In the genomic region with DNA sequence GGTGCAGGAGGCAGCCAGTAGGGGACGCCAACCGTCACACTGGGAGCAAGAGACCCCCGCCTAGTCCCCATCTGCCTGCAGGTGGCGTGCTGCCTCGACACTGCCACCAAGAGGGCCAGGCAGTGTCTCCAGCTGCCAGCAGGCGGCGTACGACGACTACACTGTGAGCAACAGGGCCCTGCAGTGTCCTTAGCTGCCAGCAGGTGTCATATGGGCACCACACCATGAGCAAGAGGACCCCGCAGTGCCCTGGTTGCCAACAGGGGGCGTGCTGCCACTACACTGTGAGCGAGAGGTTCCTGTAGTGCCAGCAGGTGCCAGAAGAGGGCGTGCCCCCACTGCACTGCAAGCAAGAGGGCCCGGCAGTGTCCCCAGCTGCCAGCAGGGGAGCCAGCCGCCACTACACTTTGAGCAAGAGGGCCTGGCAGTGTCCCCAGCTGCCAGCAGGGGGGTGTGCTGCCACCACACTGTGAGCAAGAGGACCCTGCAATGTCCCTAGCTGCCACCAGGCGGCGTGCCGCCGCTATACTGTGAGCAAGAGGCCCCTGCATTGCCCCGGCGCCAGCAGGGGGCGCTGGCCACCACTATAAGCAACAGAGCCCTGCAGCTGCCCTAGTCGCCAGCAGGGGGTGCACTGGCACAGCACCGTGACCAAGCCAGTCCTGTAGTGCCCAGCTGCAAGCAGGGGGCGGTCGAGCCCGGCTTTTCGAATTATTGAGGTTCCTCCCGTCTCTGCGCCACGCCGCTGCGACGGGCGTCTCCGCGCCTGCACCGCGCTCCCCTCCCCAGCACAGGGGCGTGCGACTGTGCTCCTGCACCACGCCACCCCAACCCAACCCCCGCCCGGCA, we compare ENCODE assay signal across 8 cellular contexts. TPM values are rescaled to one million over a fixed set of nuclear protein-coding genes. Genes with fewer than 3 reads are reported as not detected.
DNase-seq lines count a peak whose midpoint lies in the region; TF ChIP-seq lines count a peak whose summit lies in the region.
"Not testable (repeated sequence)": the region's sequence is repeated elsewhere in the genome, so short reads cannot be mapped to it uniquely, and the experiment has no call there.

No MANE protein-coding gene starts in this region.

- H3K4me1 Mint-ChIP-seq in activated T-helper 1 cell treated with anti-CD3 and anti-CD28 coated beads, Interleukin-12 subunit alpha, Interleukin-12 subunit beta, Interleukin-2, Interleukin-4 antibody, amounts not matched to agents 30 ng/mL and 10 ng/mL and 1 ng/mL, durations not matched to agents 14 hours and 24 hours and 36 hours (ENCODE audit: low read depth): not testable (repeated sequence)

- not testable (repeated sequence) for TF ChIP-seq EP300 in suprapubic skin (IDR thresholded peaks at IDR 0.05)

- peak; percentile 95 for TF ChIP-seq CTCF in GM10248 (IDR thresholded peaks at IDR 0.05; ENCODE audit: control extremely low read depth, extremely low read depth, low read depth, missing control alignments)
- peak; percentile 61 for TF ChIP-seq CTCF in fibroblast of villous mesenchyme (IDR thresholded peaks at IDR 0.05; ENCODE audit: insufficient read depth, low read depth, low read length)
- peak; percentile 32 to 80 for TF ChIP-seq CTCF in suprapubic skin (IDR thresholded peaks at IDR 0.05)

- H3K9me3 Mint-ChIP-seq in activated T-helper 1 cell treated with anti-CD3 and anti-CD28 coated beads, Interleukin-12 subunit alpha, Interleukin-12 subunit beta, Interleukin-2, Interleukin-4 antibody, amounts not matched to agents 30 ng/mL and 10 ng/mL and 1 ng/mL, durations not matched to agents 14 hours and 24 hours and 36 hours: not testable (repeated sequence)

- H3K36me3 ChIP-seq in suprapubic skin: not testable (repeated sequence)

- DNase-seq in GM10248 (ENCODE audit: extremely low spot score): peak; percentile 78
- DNase-seq in H4 (ENCODE audit: low spot score): peak; percentile 28
- peak; percentile 37 for DNase-seq in LHCN-M2 (ENCODE audit: low read depth)
- peak; percentile 86 for DNase-seq in SHP77 treated with DMSO at 0.1 percent for 48 hours (lab: John Stamatoyannopoulos, UW)
- peak; percentile 87 for DNase-seq in activated T-helper 1 cell treated with anti-CD3 and anti-CD28 coated beads, Interleukin-12 subunit alpha, Interleukin-12 subunit beta, Interleukin-2, Interleukin-4 antibody, amounts not matched to agents 30 ng/mL and 10 ng/mL and 1 ng/mL, durations not matched to agents 14 hours and 24 hours and 36 hours (ENCODE audit: low spot score)
- DNase-seq in fibroblast of villous mesenchyme (ENCODE audit: low read depth): peak; percentile 30
- peak; percentile 77 for DNase-seq in occipital lobe (lab: John Stamatoyannopoulos, UW)
- peak in 1 of 2 donors; percentile 77 for DNase-seq in suprapubic skin (ENCODE audit: low spot score in 2 of 2)

- H3K27ac ChIP-seq in suprapubic skin: not testable (repeated sequence)

- H3K4me3 Mint-ChIP-seq in activated T-helper 1 cell treated with anti-CD3 and anti-CD28 coated beads, Interleukin-12 subunit alpha, Interleukin-12 subunit beta, Interleukin-2, Interleukin-4 antibody, amounts not matched to agents 30 ng/mL and 10 ng/mL and 1 ng/mL, durations not matched to agents 14 hours and 24 hours and 36 hours: not testable (repeated sequence)

- 90% methylated on average over 28 of the region's 44 CpGs for WGBS in suprapubic skin

- not testable (repeated sequence) for H3K27me3 Mint-ChIP-seq in activated T-helper 1 cell treated with anti-CD3 and anti-CD28 coated beads, Interleukin-12 subunit alpha, Interleukin-12 subunit beta, Interleukin-2, Interleukin-4 antibody, amounts not matched to agents 30 ng/mL and 10 ng/mL and 1 ng/mL, durations not matched to agents 14 hours and 24 hours and 36 hours (ENCODE audit: insufficient read depth)

- TF ChIP-seq POLR2A in suprapubic skin (IDR thresholded peaks at IDR 0.05): not testable (repeated sequence)

- H3K4me3 ChIP-seq in fibroblast of villous mesenchyme (ENCODE audit: low read depth, low read length); suprapubic skin: not testable (repeated sequence)

- CTCF ChIA-PET in GM10248 (lab: Yijun Ruan, JAX): interaction anchor here (0.7 to 5.0 kb wide), 21 partner anchors 10 to 767 kb away, joined by 3 to 122 read pairs (median 5); partner anchors contain the start of gene PCMTD2

- H3K27me3 ChIP-seq in suprapubic skin: not testable (repeated sequence)

- H3K9me3 ChIP-seq in suprapubic skin: not testable (repeated sequence)

- not testable (repeated sequence) for H3K27ac Mint-ChIP-seq in activated T-helper 1 cell treated with anti-CD3 and anti-CD28 coated beads, Interleukin-12 subunit alpha, Interleukin-12 subunit beta, Interleukin-2, Interleukin-4 antibody, amounts not matched to agents 30 ng/mL and 10 ng/mL and 1 ng/mL, durations not matched to agents 14 hours and 24 hours and 36 hours

- intact Hi-C loops in activated T-helper 1 cell treated with anti-CD3 and anti-CD28 coated beads, Interleukin-12 subunit alpha, Interleukin-12 subunit beta, Interleukin-2, Interleukin-4 antibody, amounts not matched to agents 30 ng/mL and 10 ng/mL and 1 ng/mL, durations not matched to agents 14 hours and 24 hours and 36 hours (cut with micrococcal nuclease): not testable (repeated sequence)

- H3K36me3 Mint-ChIP-seq in activated T-helper 1 cell treated with anti-CD3 and anti-CD28 coated beads, Interleukin-12 subunit alpha, Interleukin-12 subunit beta, Interleukin-2, Interleukin-4 antibody, amounts not matched to agents 30 ng/mL and 10 ng/mL and 1 ng/mL, durations not matched to agents 14 hours and 24 hours and 36 hours (ENCODE audit: low read depth): not testable (repeated sequence)

- POLR2A ChIA-PET in GM10248 (lab: Yijun Ruan, JAX): not testable (repeated sequence)

- not testable (repeated sequence) for H3K4me1 ChIP-seq in suprapubic skin

RNA-seq across cellular contexts. Expression of gene PCMTD2, which starts 30.3 kb away (rescaled TPM):
- total RNA-seq in H4 (2014; rRNA removed; shearing (Covaris generic)): 23.7 and 25.5 TPM in 2 replicates
- total RNA-seq in LHCN-M2 (2014; rRNA removed) (39.1 and 56.6 TPM in 2 replicates), fibroblast of villous mesenchyme (40.3 and 54.0 TPM in 2 replicates), occipital lobe (129 TPM), suprapubic skin (100 to 1,000 TPM; 102 to 245 (median 147) TPM)
- 5.6 TPM for polyA plus RNA-seq in LHCN-M2 (2012)
- 32.2 and 39.5 TPM in 2 replicates for total RNA-seq in activated T-helper 1 cell treated with anti-CD3 and anti-CD28 coated beads, Interleukin-12 subunit alpha, Interleukin-12 subunit beta, Interleukin-2, Interleukin-4 antibody, amounts not matched to agents 30 ng/mL and 10 ng/mL and 1 ng/mL, durations not matched to agents 14 hours and 24 hours and 36 hours
